14 cellular contexts compared by ENCODE assay signal in the genomic region with DNA sequence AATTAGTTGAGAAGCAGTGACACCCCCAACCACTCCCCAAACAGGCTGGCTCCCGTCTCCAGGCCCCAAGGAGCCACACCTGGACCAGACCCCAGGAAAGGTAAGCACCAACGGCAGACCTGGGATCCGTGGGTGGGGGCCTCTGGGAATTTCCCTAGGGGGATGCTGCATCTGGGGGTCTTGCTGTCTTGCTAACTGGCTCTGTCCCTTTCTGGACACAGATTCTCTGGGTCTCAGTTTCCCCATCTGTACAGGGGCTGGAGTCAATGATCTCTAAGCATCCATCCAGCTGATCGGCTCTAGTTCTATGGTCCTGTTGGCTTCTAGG. TPM values are rescaled to one million over a fixed set of nuclear protein-coding genes. Genes with fewer than 3 reads are reported as not detected.
DNase-seq lines count a peak whose midpoint lies in the region; ATAC-seq and TF ChIP-seq lines count a peak whose summit lies in the region.
"Had no signal": no experiment of that assay in that cellular context is flagged by ENCODE, and none has a peak within 500 bp of the region (broad histone marks: within the 10 kb centered on the region; RNA-seq: fewer than 3 reads in every experiment).

No MANE protein-coding gene starts in this region.

- no peak overlapping the region for H3K4me3 Mint-ChIP-seq in Calu3 (ENCODE audit: low read depth, unreplicated experiment)
- H3K4me3 Mint-ChIP-seq: CD4-positive, CD25-positive, alpha-beta regulatory T cell; effector memory CD8-positive, alpha-beta T cell had no signal

- H3K27me3 Mint-ChIP-seq in Calu3 (ENCODE audit: unreplicated experiment): peaks cover 29% of the 10 kb centered on the region
- H3K27me3 Mint-ChIP-seq: CD4-positive, CD25-positive, alpha-beta regulatory T cell had no signal

- no peak for TF ChIP-seq CTCF in AG10803 (conservative IDR thresholded peaks at IDR 0.05; ENCODE audit: low read length)
- no peak for TF ChIP-seq CTCF in astrocyte of the spinal cord (IDR thresholded peaks at IDR 0.05; ENCODE audit: low read depth, low read length)
- no peak for TF ChIP-seq CTCF in left lung (IDR thresholded peaks at IDR 0.05)
- no peak for TF ChIP-seq CTCF in gastrocnemius medialis (IDR thresholded peaks at IDR 0.05 in 4 of 5, conservative IDR thresholded peaks at IDR 0.05 in 1 of 5)
- TF ChIP-seq CTCF in Calu3 (IDR thresholded peaks at IDR 0.05; ENCODE audit: unreplicated experiment): no peak

- BruUV-seq in Calu3 (replicated peaks; lab: Mats Ljungman, UMichigan): no TSS peak

- no peaks in the 10 kb centered on the region for H3K9me3 ChIP-seq in left lung
- H3K9me3 ChIP-seq in gastrocnemius medialis: no peaks in the 10 kb centered on the region

- H3K27me3 ChIP-seq in left lung: no peaks in the 10 kb centered on the region
- no peaks in the 10 kb centered on the region for H3K27me3 ChIP-seq in gastrocnemius medialis
- H3K27me3 ChIP-seq in H7 (ENCODE audit: control insufficient read depth, insufficient read depth, low read length): peaks cover 2% of the 10 kb centered on the region; the same call in 1 of the 2 replicates

- intact Hi-C loops in left lung (cut with DNase I): no loop called here
- intact Hi-C loops in gastrocnemius medialis (cut with DNase I; ENCODE audit: low total_unique reads): no loop called here
- intact Hi-C loops in Calu3 (cut with micrococcal nuclease; ENCODE audit: unreplicated experiment): no loop called here

- TF ChIP-seq POLR2A in gastrocnemius medialis (IDR thresholded peaks at IDR 0.05): no peak

- in situ Hi-C loops in astrocyte of the spinal cord (cut with HindIII; ENCODE audit: low sequenced_read_pairs) (no loop called here), gastrocnemius medialis (cut with MboI; ENCODE audit: low sequenced_read_pairs in 4 of 4) (no loop called here)

- no peaks in the 10 kb centered on the region for H3K36me3 Mint-ChIP-seq in Calu3 (ENCODE audit: insufficient read depth, unreplicated experiment)
- H3K36me3 Mint-ChIP-seq: CD4-positive, CD25-positive, alpha-beta regulatory T cell had no signal

- H3K27ac Mint-ChIP-seq in Calu3 (ENCODE audit: unreplicated experiment): no peak overlapping the region
- H3K27ac Mint-ChIP-seq: CD4-positive, CD25-positive, alpha-beta regulatory T cell; effector memory CD8-positive, alpha-beta T cell had no signal

- ATAC-seq in left lung: no peak
- ATAC-seq in gastrocnemius medialis: no peak
- ATAC-seq in HG03159 (IDR thresholded peaks at IDR 0.05; ENCODE audit: unreplicated experiment): no peak
- ATAC-seq in HG03378 (IDR thresholded peaks at IDR 0.05; ENCODE audit: unreplicated experiment): no peak
- ATAC-seq: effector memory CD8-positive, alpha-beta T cell had no signal

- H3K4me1 ChIP-seq in left lung: peaks cover 0 to 3% of the 10 kb centered on the region in 2 donors
- H3K4me1 ChIP-seq in gastrocnemius medialis: no peaks in the 10 kb centered on the region

- no peaks in the 10 kb centered on the region for H3K9me3 Mint-ChIP-seq in Calu3 (ENCODE audit: low read depth, unreplicated experiment)
- H3K9me3 Mint-ChIP-seq: CD4-positive, CD25-positive, alpha-beta regulatory T cell; effector memory CD8-positive, alpha-beta T cell had no signal

- H3K4me3 ChIP-seq in AG10803 (ENCODE audit: low read length) (peak overlapping the region; percentile 99), astrocyte of the spinal cord (ENCODE audit: low read depth, low read length) (peak overlapping the region; percentile 56), left lung (peak overlapping the region; percentile 35 to 44), gastrocnemius medialis (peak overlapping the region; percentile 28 to 51 (median 42)), H7 (ENCODE audit: insufficient read depth, low read depth, low read length) (no peak overlapping the region)

- CTCF ChIA-PET in Calu3 (lab: Charles Lee): no interaction called here

- H3K27ac ChIP-seq in left lung (peak overlapping the region; percentile 50 to 79), gastrocnemius medialis (peak overlapping the region; percentile 60 to 77 (median 68))

- peaks cover 14% of the 10 kb centered on the region for H3K4me1 Mint-ChIP-seq in Calu3 (ENCODE audit: low read depth, unreplicated experiment)
- H3K4me1 Mint-ChIP-seq: CD4-positive, CD25-positive, alpha-beta regulatory T cell had no signal

- no peaks in the 10 kb centered on the region for H3K36me3 ChIP-seq in left lung
- no peaks in the 10 kb centered on the region for H3K36me3 ChIP-seq in gastrocnemius medialis
- H3K36me3 ChIP-seq in H7 (replicated peaks; ENCODE audit: control insufficient read depth, insufficient read depth, low read length): no peaks in the 10 kb centered on the region

- DNase-seq in AG10803 (ENCODE audit: low read depth) (no peak), astrocyte of the spinal cord (ENCODE audit: low read depth, low spot score) (no peak), left lung (no peak), gastrocnemius medialis (no peak), H7 (no peak), Calu3 (no peak)
- DNase-seq: activated naive CD4-positive, alpha-beta T cell; CD4-positive, CD25-positive, alpha-beta regulatory T cell; effector memory CD8-positive, alpha-beta T cell; NCI-H1436; SW 1271 had no signal

RNA-seq across cellular contexts. Expression of a gene that starts 27.9 kb away (rescaled TPM):
- total RNA-seq in left lung: under 1 TPM in 1 of 2 donors, not detected in 1; 0.42 TPM
- total RNA-seq in gastrocnemius medialis: 1 to 10 TPM in 1 of 4 donors, not detected in 3; 1.2 TPM
- total RNA-seq in H7 (2014; rRNA removed; shearing (Covaris generic)): not detected in 2 replicates
- not detected in 2 replicates for total RNA-seq in Calu3 (2022)
- total RNA-seq: CD4-positive, CD25-positive, alpha-beta regulatory T cell; subcutaneous adipose tissue had no signal

RNA-seq across cellular contexts. Expression of a gene that starts 49.1 kb away (rescaled TPM):
- total RNA-seq in left lung: 10 to 100 TPM in 1 of 2 donors, 1 to 10 TPM in 1; 9.0 to 10.5 TPM
- 1 to 10 TPM in 3 of 4 donors, under 1 TPM in 1; 0.29 to 1.5 (median 1.2) TPM for total RNA-seq in gastrocnemius medialis
- 6.5 and 9.4 TPM in 2 replicates for total RNA-seq in H7 (2014; rRNA removed; shearing (Covaris generic))
- total RNA-seq in Calu3 (2022): 29.2 and 29.9 TPM in 2 replicates
